1 cellular context compared by ENCODE assay signal in the genomic region with DNA sequence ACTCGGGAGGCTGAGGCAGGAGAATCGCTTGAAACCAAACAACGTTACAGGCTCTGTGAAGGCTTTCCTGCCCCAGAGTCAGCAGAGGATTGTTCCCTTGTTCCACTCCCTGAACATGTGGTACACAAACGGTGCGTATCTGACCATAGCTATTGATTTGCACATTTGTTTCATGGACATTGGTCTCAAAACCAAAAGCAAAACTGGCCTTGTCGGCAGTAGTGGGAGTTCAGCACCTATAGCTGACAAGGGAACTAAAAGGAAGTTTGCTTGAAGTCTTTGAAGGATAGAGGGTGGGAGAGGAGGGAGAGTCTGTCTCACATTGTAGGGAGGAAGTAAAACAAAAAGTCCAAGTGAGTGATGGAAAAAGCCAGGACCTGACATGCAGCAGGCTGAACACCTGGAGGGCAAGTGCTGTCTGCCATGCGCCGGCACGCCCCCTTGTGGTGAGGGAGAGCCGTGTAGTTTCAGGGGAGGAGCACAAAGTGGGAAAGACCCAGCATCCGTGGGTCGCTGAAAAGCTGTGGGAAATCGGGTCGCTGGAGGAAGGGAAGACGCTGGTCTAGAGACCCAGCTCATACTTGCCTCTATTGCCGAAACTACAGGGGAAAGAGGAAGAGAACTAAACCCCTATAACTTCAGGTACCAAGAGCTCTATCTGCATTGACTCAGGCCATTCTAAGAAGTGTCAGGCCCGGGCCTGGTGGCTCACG.
A peak's percentile ranks its signal among the peaks of the same experiment; 100 is the strongest.
TF ChIP-seq lines count a peak whose summit lies in the region.

No MANE protein-coding gene starts in this region.

TF ChIP-seq in HepG2, 621 proteins besides CTCF, POLR2A, EP300 and RAD21 (continued from another document and continues in another):
- TF ChIP-seq, protein P1, sequence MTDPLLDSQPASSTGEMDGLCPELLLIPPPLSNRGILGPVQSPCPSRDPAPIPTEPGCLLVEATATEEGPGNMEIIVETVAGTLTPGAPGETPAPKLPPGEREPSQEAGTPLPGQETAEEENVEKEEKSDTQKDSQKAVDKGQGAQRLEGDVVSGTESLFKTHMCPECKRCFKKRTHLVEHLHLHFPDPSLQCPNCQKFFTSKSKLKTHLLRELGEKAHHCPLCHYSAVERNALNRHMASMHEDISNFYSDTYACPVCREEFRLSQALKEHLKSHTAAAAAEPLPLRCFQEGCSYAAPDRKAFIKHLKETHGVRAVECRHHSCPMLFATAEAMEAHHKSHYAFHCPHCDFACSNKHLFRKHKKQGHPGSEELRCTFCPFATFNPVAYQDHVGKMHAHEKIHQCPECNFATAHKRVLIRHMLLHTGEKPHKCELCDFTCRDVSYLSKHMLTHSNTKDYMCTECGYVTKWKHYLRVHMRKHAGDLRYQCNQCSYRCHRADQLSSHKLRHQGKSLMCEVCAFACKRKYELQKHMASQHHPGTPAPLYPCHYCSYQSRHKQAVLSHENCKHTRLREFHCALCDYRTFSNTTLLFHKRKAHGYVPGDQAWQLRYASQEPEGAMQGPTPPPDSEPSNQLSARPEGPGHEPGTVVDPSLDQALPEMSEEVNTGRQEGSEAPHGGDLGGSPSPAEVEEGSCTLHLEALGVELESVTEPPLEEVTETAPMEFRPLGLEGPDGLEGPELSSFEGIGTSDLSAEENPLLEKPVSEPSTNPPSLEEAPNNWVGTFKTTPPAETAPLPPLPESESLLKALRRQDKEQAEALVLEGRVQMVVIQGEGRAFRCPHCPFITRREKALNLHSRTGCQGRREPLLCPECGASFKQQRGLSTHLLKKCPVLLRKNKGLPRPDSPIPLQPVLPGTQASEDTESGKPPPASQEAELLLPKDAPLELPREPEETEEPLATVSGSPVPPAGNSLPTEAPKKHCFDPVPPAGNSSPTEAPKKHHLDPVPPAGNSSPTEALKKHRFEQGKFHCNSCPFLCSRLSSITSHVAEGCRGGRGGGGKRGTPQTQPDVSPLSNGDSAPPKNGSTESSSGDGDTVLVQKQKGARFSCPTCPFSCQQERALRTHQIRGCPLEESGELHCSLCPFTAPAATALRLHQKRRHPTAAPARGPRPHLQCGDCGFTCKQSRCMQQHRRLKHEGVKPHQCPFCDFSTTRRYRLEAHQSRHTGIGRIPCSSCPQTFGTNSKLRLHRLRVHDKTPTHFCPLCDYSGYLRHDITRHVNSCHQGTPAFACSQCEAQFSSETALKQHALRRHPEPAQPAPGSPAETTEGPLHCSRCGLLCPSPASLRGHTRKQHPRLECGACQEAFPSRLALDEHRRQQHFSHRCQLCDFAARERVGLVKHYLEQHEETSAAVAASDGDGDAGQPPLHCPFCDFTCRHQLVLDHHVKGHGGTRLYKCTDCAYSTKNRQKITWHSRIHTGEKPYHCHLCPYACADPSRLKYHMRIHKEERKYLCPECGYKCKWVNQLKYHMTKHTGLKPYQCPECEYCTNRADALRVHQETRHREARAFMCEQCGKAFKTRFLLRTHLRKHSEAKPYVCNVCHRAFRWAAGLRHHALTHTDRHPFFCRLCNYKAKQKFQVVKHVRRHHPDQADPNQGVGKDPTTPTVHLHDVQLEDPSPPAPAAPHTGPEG (CRISPR knock-in tag; IDR thresholded peaks at IDR 0.05), result peak; percentile 64; the same call in 1 of the 2 replicates
- TF ChIP-seq IKZF1 (IDR thresholded peaks at IDR 0.05) (no peak), ATF7-NPFF (CRISPR knock-in tag; IDR thresholded peaks at IDR 0.05; ENCODE audit: low read depth) (0 out of 2 replicates have a peak, but pooled peaks have one; percentile 44), SMC3 (IDR thresholded peaks at IDR 0.05; ENCODE audit: low read length) (peak; percentile 67), FOXA1 (IDR thresholded peaks at IDR 0.05) (no peak), FOXA1 (CRISPR knock-in tag; IDR thresholded peaks at IDR 0.05) (0 out of 2 replicates have a peak, but pooled peaks have one; percentile 16), ZNF761 (CRISPR knock-in tag; conservative IDR thresholded peaks at IDR 0.05) (no peak), ZC3H4 (CRISPR knock-in tag; IDR thresholded peaks at IDR 0.05; ENCODE audit: borderline replicate concordance) (0 out of 2 replicates have a peak, but pooled peaks have one; percentile 24), KMT2A (CRISPR knock-in tag; IDR thresholded peaks at IDR 0.05) (no peak), NFIC (IDR thresholded peaks at IDR 0.05; ENCODE audit: low read length) (no peak), SYNCRIP (IDR thresholded peaks at IDR 0.05; ENCODE audit: insufficient read depth, low read depth, low read length) (no peak), ZNF879 (CRISPR knock-in tag; IDR thresholded peaks at IDR 0.05) (no peak), RFX3 (CRISPR knock-in tag; IDR thresholded peaks at IDR 0.05) (no peak), SETDB1 (CRISPR knock-in tag; IDR thresholded peaks at IDR 0.05; ENCODE audit: borderline replicate concordance) (no peak), ZNF816 (CRISPR knock-in tag; IDR thresholded peaks at IDR 0.05; ENCODE audit: borderline replicate concordance) (no peak), MIER3 (CRISPR knock-in tag; IDR thresholded peaks at IDR 0.05; ENCODE audit: borderline replicate concordance) (0 out of 2 replicates have a peak, but pooled peaks have one; percentile 30), ESRRA (CRISPR knock-in tag; IDR thresholded peaks at IDR 0.05; ENCODE audit: low read depth) (0 out of 2 replicates have a peak, but pooled peaks have one; percentile 39), ZNF292 (CRISPR knock-in tag; IDR thresholded peaks at IDR 0.05; ENCODE audit: borderline replicate concordance, low read depth) (peak; percentile 29; the same call in 1 of the 2 replicates), ZNF225 (CRISPR knock-in tag; IDR thresholded peaks at IDR 0.05) (no peak), ZNF331 (CRISPR knock-in tag; IDR thresholded peaks at IDR 0.05) (0 out of 2 replicates have a peak, but pooled peaks have one; percentile 52), ZNF501 (CRISPR knock-in tag; IDR thresholded peaks at IDR 0.05) (0 out of 2 replicates have a peak, but pooled peaks have one; percentile 41), ZNF543 (CRISPR knock-in tag; IDR thresholded peaks at IDR 0.05) (no peak), BCL6 (CRISPR knock-in tag; IDR thresholded peaks at IDR 0.05) (no peak), ZNF263 (CRISPR knock-in tag; IDR thresholded peaks at IDR 0.05) (peak; percentile 73), SP5 (CRISPR knock-in tag; IDR thresholded peaks at IDR 0.05; ENCODE audit: borderline replicate concordance, low read depth) (no peak), SRSF4 (IDR thresholded peaks at IDR 0.05; ENCODE audit: low read depth, low read length, poor library complexity, severe bottlenecking) (no peak), AGO2 (optimal IDR thresholded peaks at IDR 0.05; ENCODE audit: low read depth, low read length) (peak; percentile 79), ZMYM3 (CRISPR knock-in tag; IDR thresholded peaks at IDR 0.05) (no peak), NR2C2 (CRISPR knock-in tag; IDR thresholded peaks at IDR 0.05; ENCODE audit: borderline replicate concordance) (peak; percentile 38; the same call in 1 of the 2 replicates), REPIN1 (CRISPR knock-in tag; IDR thresholded peaks at IDR 0.05; ENCODE audit: borderline replicate concordance, low read depth) (peak; percentile 57; the same call in 1 of the 2 replicates), JUN (CRISPR knock-in tag; IDR thresholded peaks at IDR 0.05) (0 out of 2 replicates have a peak, but pooled peaks have one; percentile 27), ZBTB7B (CRISPR knock-in tag; IDR thresholded peaks at IDR 0.05) (no peak)
- TF ChIP-seq, protein P2, sequence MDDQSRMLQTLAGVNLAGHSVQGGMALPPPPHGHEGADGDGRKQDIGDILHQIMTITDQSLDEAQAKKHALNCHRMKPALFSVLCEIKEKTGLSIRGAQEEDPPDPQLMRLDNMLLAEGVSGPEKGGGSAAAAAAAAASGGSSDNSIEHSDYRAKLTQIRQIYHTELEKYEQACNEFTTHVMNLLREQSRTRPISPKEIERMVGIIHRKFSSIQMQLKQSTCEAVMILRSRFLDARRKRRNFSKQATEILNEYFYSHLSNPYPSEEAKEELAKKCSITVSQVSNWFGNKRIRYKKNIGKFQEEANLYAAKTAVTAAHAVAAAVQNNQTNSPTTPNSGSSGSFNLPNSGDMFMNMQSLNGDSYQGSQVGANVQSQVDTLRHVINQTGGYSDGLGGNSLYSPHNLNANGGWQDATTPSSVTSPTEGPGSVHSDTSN (CRISPR knock-in tag; IDR thresholded peaks at IDR 0.05; ENCODE audit: borderline replicate concordance), result no peak
- TF ChIP-seq, protein P3, sequence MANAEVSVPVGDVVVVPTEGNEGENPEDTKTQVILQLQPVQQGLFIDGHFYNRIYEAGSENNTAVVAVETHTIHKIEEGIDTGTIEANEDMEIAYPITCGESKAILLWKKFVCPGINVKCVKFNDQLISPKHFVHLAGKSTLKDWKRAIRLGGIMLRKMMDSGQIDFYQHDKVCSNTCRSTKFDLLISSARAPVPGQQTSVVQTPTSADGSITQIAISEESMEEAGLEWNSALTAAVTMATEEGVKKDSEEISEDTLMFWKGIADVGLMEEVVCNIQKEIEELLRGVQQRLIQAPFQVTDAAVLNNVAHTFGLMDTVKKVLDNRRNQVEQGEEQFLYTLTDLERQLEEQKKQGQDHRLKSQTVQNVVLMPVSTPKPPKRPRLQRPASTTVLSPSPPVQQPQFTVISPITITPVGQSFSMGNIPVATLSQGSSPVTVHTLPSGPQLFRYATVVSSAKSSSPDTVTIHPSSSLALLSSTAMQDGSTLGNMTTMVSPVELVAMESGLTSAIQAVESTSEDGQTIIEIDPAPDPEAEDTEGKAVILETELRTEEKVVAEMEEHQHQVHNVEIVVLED (CRISPR knock-in tag; IDR thresholded peaks at IDR 0.05; ENCODE audit: borderline replicate concordance), result peak; percentile 53; the same call in 1 of the 2 replicates
- TF ChIP-seq, protein P4, sequence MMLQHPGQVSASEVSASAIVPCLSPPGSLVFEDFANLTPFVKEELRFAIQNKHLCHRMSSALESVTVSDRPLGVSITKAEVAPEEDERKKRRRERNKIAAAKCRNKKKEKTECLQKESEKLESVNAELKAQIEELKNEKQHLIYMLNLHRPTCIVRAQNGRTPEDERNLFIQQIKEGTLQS (CRISPR knock-in tag; IDR thresholded peaks at IDR 0.05), result no peak
- TF ChIP-seq, protein P5, sequence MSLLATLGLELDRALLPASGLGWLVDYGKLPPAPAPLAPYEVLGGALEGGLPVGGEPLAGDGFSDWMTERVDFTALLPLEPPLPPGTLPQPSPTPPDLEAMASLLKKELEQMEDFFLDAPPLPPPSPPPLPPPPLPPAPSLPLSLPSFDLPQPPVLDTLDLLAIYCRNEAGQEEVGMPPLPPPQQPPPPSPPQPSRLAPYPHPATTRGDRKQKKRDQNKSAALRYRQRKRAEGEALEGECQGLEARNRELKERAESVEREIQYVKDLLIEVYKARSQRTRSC (CRISPR knock-in tag; IDR thresholded peaks at IDR 0.05; ENCODE audit: low read depth), result no peak
- TF ChIP-seq, protein P6, sequence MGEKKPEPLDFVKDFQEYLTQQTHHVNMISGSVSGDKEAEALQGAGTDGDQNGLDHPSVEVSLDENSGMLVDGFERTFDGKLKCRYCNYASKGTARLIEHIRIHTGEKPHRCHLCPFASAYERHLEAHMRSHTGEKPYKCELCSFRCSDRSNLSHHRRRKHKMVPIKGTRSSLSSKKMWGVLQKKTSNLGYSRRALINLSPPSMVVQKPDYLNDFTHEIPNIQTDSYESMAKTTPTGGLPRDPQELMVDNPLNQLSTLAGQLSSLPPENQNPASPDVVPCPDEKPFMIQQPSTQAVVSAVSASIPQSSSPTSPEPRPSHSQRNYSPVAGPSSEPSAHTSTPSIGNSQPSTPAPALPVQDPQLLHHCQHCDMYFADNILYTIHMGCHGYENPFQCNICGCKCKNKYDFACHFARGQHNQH (CRISPR knock-in tag; IDR thresholded peaks at IDR 0.05), result peak; percentile 39; the same call in 1 of the 2 replicates
- TF ChIP-seq, protein P7, sequence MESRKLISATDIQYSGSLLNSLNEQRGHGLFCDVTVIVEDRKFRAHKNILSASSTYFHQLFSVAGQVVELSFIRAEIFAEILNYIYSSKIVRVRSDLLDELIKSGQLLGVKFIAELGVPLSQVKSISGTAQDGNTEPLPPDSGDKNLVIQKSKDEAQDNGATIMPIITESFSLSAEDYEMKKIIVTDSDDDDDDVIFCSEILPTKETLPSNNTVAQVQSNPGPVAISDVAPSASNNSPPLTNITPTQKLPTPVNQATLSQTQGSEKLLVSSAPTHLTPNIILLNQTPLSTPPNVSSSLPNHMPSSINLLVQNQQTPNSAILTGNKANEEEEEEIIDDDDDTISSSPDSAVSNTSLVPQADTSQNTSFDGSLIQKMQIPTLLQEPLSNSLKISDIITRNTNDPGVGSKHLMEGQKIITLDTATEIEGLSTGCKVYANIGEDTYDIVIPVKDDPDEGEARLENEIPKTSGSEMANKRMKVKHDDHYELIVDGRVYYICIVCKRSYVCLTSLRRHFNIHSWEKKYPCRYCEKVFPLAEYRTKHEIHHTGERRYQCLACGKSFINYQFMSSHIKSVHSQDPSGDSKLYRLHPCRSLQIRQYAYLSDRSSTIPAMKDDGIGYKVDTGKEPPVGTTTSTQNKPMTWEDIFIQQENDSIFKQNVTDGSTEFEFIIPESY (CRISPR knock-in tag; IDR thresholded peaks at IDR 0.05), result no peak
- TF ChIP-seq, protein P8, sequence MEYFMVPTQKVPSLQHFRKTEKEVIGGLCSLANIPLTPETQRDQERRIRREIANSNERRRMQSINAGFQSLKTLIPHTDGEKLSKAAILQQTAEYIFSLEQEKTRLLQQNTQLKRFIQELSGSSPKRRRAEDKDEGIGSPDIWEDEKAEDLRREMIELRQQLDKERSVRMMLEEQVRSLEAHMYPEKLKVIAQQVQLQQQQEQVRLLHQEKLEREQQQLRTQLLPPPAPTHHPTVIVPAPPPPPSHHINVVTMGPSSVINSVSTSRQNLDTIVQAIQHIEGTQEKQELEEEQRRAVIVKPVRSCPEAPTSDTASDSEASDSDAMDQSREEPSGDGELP (IDR thresholded peaks at IDR 0.05; ENCODE audit: borderline replicate concordance, low read depth), result peak; percentile 62; the same call in 1 of the 2 replicates
- TF ChIP-seq, protein P9, sequence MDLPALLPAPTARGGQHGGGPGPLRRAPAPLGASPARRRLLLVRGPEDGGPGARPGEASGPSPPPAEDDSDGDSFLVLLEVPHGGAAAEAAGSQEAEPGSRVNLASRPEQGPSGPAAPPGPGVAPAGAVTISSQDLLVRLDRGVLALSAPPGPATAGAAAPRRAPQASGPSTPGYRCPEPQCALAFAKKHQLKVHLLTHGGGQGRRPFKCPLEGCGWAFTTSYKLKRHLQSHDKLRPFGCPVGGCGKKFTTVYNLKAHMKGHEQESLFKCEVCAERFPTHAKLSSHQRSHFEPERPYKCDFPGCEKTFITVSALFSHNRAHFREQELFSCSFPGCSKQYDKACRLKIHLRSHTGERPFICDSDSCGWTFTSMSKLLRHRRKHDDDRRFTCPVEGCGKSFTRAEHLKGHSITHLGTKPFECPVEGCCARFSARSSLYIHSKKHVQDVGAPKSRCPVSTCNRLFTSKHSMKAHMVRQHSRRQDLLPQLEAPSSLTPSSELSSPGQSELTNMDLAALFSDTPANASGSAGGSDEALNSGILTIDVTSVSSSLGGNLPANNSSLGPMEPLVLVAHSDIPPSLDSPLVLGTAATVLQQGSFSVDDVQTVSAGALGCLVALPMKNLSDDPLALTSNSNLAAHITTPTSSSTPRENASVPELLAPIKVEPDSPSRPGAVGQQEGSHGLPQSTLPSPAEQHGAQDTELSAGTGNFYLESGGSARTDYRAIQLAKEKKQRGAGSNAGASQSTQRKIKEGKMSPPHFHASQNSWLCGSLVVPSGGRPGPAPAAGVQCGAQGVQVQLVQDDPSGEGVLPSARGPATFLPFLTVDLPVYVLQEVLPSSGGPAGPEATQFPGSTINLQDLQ (CRISPR knock-in tag; IDR thresholded peaks at IDR 0.05), result 0 out of 2 replicates have a peak, but pooled peaks have one; percentile 31
